36 cellular contexts compared by ENCODE assay signal in genomic region chr12:100263131-100263530, GRCh38.
"Had no signal": no experiment of that assay in that cellular context is flagged by ENCODE, and none has a peak within 500 bp of the region (broad histone marks: within the 10 kb centered on the region; RNA-seq: fewer than 3 reads in every experiment).

No MANE protein-coding gene starts in this region.

- H3K4me3 Mint-ChIP-seq: activated B cell treated with CpG ODN at 0.5 μM for 24 hours; activated CD4-positive, alpha-beta memory T cell treated with anti-CD3 and anti-CD28 coated beads for 36 hours; activated CD4-positive, alpha-beta T cell treated with anti-CD3 and anti-CD28 coated beads, Interleukin-2, amount 10 ng/mL, durations not matched to agents 24 days and 14 days; activated CD8-positive, alpha-beta T cell treated with anti-CD3 and anti-CD28 coated beads for 36 hours; activated naive CD4-positive, alpha-beta T cell treated with anti-CD3 and anti-CD28 coated beads for 36 hours; activated naive CD8-positive, alpha-beta T cell treated with anti-CD3 and anti-CD28 coated beads for 36 hours; activated T-cell treated with anti-CD3 and anti-CD28 coated beads, Interleukin-2, amount 50 U/mL, for 4 hours; activated T-cell treated with anti-CD3 and anti-CD28 coated beads, Interleukin-2, amount 50 U/mL, for 72 hours; activated T-helper 1 cell treated with anti-CD3 and anti-CD28 coated beads, Interleukin-12 subunit alpha, Interleukin-12 subunit beta, Interleukin-2, Interleukin-4 antibody, amounts not matched to agents 30 ng/mL and 10 ng/mL and 1 ng/mL, durations not matched to agents 14 hours and 24 hours and 36 hours; activated T-helper 17 cell treated with anti-CD3 and anti-CD28 coated beads, Interleukin-2, amount 50 U/mL, for 72 hours; T-helper 1 cell treated with Interleukin-12 subunit alpha and Interleukin-12 subunit beta and Interleukin-4 antibody, amounts not matched to agents 30 μg/mL and 1 μg/mL, for 36 hours; T-helper 2 cell treated with Interferon-gamma antibody and Interleukin-4, amounts not matched to agents 5 μg/mL and 100 μg/mL, for 36 hours had no signal

- H3K36me3 ChIP-seq: adrenal gland, brain microvascular endothelial cell, breast epithelium had no signal

- H3K27ac Mint-ChIP-seq: activated B cell treated with CpG ODN at 0.5 μM for 24 hours; activated CD4-positive, alpha-beta memory T cell treated with anti-CD3 and anti-CD28 coated beads for 36 hours; activated CD4-positive, alpha-beta T cell treated with anti-CD3 and anti-CD28 coated beads, Interleukin-2, amount 10 ng/mL, durations not matched to agents 24 days and 14 days; activated CD8-positive, alpha-beta T cell treated with anti-CD3 and anti-CD28 coated beads for 36 hours; activated naive CD4-positive, alpha-beta T cell treated with anti-CD3 and anti-CD28 coated beads for 36 hours; activated naive CD4-positive, alpha-beta T cell treated with anti-CD3 and anti-CD28 coated beads, Interleukin-2, amount 50 U/mL, for 72 hours; activated naive CD8-positive, alpha-beta T cell treated with anti-CD3 and anti-CD28 coated beads for 36 hours; activated T-cell treated with anti-CD3 and anti-CD28 coated beads, Interleukin-2, amount 50 U/mL, for 72 hours; activated T-helper 1 cell treated with anti-CD3 and anti-CD28 coated beads, Interleukin-12 subunit alpha, Interleukin-12 subunit beta, Interleukin-2, Interleukin-4 antibody, amounts not matched to agents 30 ng/mL and 10 ng/mL and 1 ng/mL, durations not matched to agents 14 hours and 24 hours and 36 hours; activated T-helper 17 cell treated with anti-CD3 and anti-CD28 coated beads, Interleukin-2, amount 50 U/mL, for 72 hours; T-helper 1 cell treated with Interleukin-12 subunit alpha and Interleukin-12 subunit beta and Interleukin-4 antibody, amounts not matched to agents 30 μg/mL and 1 μg/mL, for 36 hours; T-helper 2 cell treated with Interferon-gamma antibody and Interleukin-4, amounts not matched to agents 5 μg/mL and 100 μg/mL, for 36 hours had no signal

- H3K27ac ChIP-seq: adrenal gland, body of pancreas, brain microvascular endothelial cell, breast epithelium, VCaP had no signal

- H3K4me3 ChIP-seq: adrenal gland, body of pancreas, breast epithelium had no signal

- H3K27me3 ChIP-seq: adrenal gland, body of pancreas, brain microvascular endothelial cell, breast epithelium had no signal

- FAIRE-seq: astrocyte, TTC549 had no signal

- DNase-seq: activated B cell treated with CpG ODN at 0.5 μM for 24 hours; activated CD4-positive, alpha-beta memory T cell treated with anti-CD3 and anti-CD28 coated beads for 36 hours; activated CD4-positive, alpha-beta T cell treated with anti-CD3 and anti-CD28 coated beads for 4 hours; activated CD4-positive, alpha-beta T cell treated with anti-CD3 and anti-CD28 coated beads, Interleukin-2, amount 10 ng/mL, durations not matched to agents 24 days and 14 days; activated CD4-positive, alpha-beta T cell treated with anti-CD3 and anti-CD28 coated beads, Interleukin-2, amount 50 U/mL, for 1 hour; activated CD4-positive, alpha-beta T cell treated with anti-CD3 and anti-CD28 coated beads, Interleukin-2, amount 50 U/mL, for 4 hours; activated CD4-positive, CD25-positive, alpha-beta regulatory T cell treated with anti-CD3 and anti-CD28 coated beads, Interleukin-2, amount 50 U/mL, for 72 hours; activated CD8-positive, alpha-beta memory T cell treated with anti-CD3 and anti-CD28 coated beads, Interleukin-2, amount 50 U/mL, for 4 hours; activated CD8-positive, alpha-beta T cell treated with anti-CD3 and anti-CD28 coated beads for 36 hours; activated effector memory CD4-positive, alpha-beta T cell treated with anti-CD3 and anti-CD28 coated beads, Interleukin-2, amount 50 U/mL, for 16 hours; activated gamma-delta T cell treated with Interleukin-2 at 50 U/mL for 16 hours; activated naive CD4-positive, alpha-beta T cell; activated naive CD4-positive, alpha-beta T cell treated with anti-CD3 and anti-CD28 coated beads for 36 hours; activated naive CD4-positive, alpha-beta T cell treated with anti-CD3 and anti-CD28 coated beads, Interleukin-2, amount 50 U/mL, for 16 hours; activated naive CD8-positive, alpha-beta T cell treated with anti-CD3 and anti-CD28 coated beads for 36 hours; activated T-cell treated with anti-CD3 and anti-CD28 coated beads for 4 hours; activated T-cell treated with anti-CD3 and anti-CD28 coated beads, Interleukin-2, amount 50 U/mL, for 1 hour; activated T-cell treated with anti-CD3 and anti-CD28 coated beads, Interleukin-2, amount 50 U/mL, for 4 hours; activated T-cell treated with anti-CD3 and anti-CD28 coated beads, Interleukin-2, amount 50 U/mL, for 72 hours; adrenal gland; amniotic stem cell; aorta; body of pancreas; brain microvascular endothelial cell; central memory CD4-positive, alpha-beta T cell; T-helper 2 cell; T-helper 9 cell had no signal

- H3K27me3 Mint-ChIP-seq: activated B cell treated with CpG ODN at 0.5 μM for 24 hours; activated CD4-positive, alpha-beta memory T cell treated with anti-CD3 and anti-CD28 coated beads for 36 hours; activated CD4-positive, alpha-beta T cell treated with anti-CD3 and anti-CD28 coated beads, Interleukin-2, amount 10 ng/mL, durations not matched to agents 24 days and 14 days; activated CD8-positive, alpha-beta T cell treated with anti-CD3 and anti-CD28 coated beads for 36 hours; activated naive CD8-positive, alpha-beta T cell treated with anti-CD3 and anti-CD28 coated beads for 36 hours; activated T-helper 17 cell treated with anti-CD3 and anti-CD28 coated beads, Interleukin-2, amount 50 U/mL, for 72 hours had no signal

- H3K9me3 Mint-ChIP-seq: activated B cell treated with CpG ODN at 0.5 μM for 24 hours; activated CD4-positive, alpha-beta memory T cell treated with anti-CD3 and anti-CD28 coated beads for 36 hours; activated CD4-positive, alpha-beta T cell treated with anti-CD3 and anti-CD28 coated beads, Interleukin-2, amount 10 ng/mL, durations not matched to agents 24 days and 14 days; activated CD8-positive, alpha-beta T cell treated with anti-CD3 and anti-CD28 coated beads for 36 hours; activated naive CD4-positive, alpha-beta T cell treated with anti-CD3 and anti-CD28 coated beads for 36 hours; activated naive CD4-positive, alpha-beta T cell treated with anti-CD3 and anti-CD28 coated beads, Interleukin-2, amount 50 U/mL, for 72 hours; activated naive CD8-positive, alpha-beta T cell treated with anti-CD3 and anti-CD28 coated beads for 36 hours; activated T-cell treated with anti-CD3 and anti-CD28 coated beads, Interleukin-2, amount 50 U/mL, for 4 hours; activated T-cell treated with anti-CD3 and anti-CD28 coated beads, Interleukin-2, amount 50 U/mL, for 72 hours; activated T-helper 1 cell treated with anti-CD3 and anti-CD28 coated beads, Interleukin-12 subunit alpha, Interleukin-12 subunit beta, Interleukin-2, Interleukin-4 antibody, amounts not matched to agents 30 ng/mL and 10 ng/mL and 1 ng/mL, durations not matched to agents 14 hours and 24 hours and 36 hours; activated T-helper 17 cell treated with anti-CD3 and anti-CD28 coated beads, Interleukin-2, amount 50 U/mL, for 72 hours; T-helper 1 cell treated with Interleukin-12 subunit alpha and Interleukin-12 subunit beta and Interleukin-4 antibody, amounts not matched to agents 30 μg/mL and 1 μg/mL, for 36 hours; T-helper 2 cell treated with Interferon-gamma antibody and Interleukin-4, amounts not matched to agents 5 μg/mL and 100 μg/mL, for 36 hours had no signal

- ATAC-seq: activated CD8-positive, alpha-beta T cell treated with anti-CD3 and anti-CD28 coated beads for 36 hours; activated naive CD4-positive, alpha-beta T cell treated with anti-CD3 and anti-CD28 coated beads, Interleukin-2, amount 50 U/mL, for 72 hours; activated T-cell treated with anti-CD3 and anti-CD28 coated beads, Interleukin-2, amount 50 U/mL, for 4 hours; activated T-cell treated with anti-CD3 and anti-CD28 coated beads, Interleukin-2, amount 50 U/mL, for 72 hours; activated T-helper 17 cell treated with anti-CD3 and anti-CD28 coated beads, Interleukin-2, amount 50 U/mL, for 72 hours; body of pancreas had no signal

- H3K36me3 Mint-ChIP-seq: activated CD4-positive, alpha-beta memory T cell treated with anti-CD3 and anti-CD28 coated beads for 36 hours; activated naive CD4-positive, alpha-beta T cell treated with anti-CD3 and anti-CD28 coated beads, Interleukin-2, amount 50 U/mL, for 72 hours; activated naive CD8-positive, alpha-beta T cell treated with anti-CD3 and anti-CD28 coated beads for 36 hours had no signal

- H3K9me3 ChIP-seq: adrenal gland, body of pancreas, breast epithelium had no signal
